Comparison of ENCODE assay signal across 8 cellular contexts in the genomic region with DNA sequence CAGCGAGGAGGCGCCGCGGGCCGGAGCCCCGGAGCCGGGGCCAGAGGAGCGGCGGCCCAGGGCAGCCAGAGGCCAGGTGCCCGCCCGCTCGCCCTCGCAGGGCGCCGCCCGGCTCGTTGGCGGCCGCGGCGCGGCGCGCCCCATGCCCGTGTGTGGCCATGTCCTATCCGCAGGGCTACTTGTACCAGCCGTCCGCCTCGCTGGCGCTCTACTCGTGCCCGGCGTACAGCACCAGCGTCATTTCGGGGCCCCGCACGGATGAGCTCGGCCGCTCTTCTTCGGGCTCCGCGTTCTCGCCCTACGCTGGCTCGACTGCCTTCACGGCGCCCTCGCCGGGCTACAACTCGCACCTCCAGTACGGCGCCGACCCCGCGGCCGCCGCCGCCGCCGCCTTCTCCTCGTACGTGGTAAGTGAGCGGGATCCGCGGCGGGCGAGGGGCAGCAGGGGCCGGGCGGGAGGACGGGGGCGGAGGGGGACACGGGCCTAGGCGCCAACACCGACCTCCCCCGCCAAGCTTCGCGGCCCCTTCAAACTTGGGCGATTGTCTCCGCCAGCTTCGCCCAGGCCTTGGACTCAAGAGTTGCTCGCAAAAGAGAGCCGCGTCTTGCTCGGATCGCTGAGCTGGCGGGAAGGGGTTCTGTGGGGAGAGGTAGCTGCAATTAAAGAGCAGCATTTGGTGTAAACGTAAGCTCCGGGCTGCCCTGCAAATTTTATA. TPM values are rescaled to one million over a fixed set of nuclear protein-coding genes. Genes with fewer than 3 reads are reported as not detected.
A peak's percentile ranks its signal among the peaks of the same experiment; 100 is the strongest.
DNase-seq lines count a peak whose midpoint lies in the region; ATAC-seq, FAIRE-seq and TF ChIP-seq lines count a peak whose summit lies in the region.

No MANE protein-coding gene starts in this region.

- 11% methylated on average over 15 of the region's 88 CpGs for WGBS in A549 (ENCODE audit: missing lambda C conversion rate)

- H3K27me3 Mint-ChIP-seq in naive thymus-derived CD8-positive, alpha-beta T cell, result peaks cover 38 to 87% (median 63%) of the 10 kb centered on the region in 5 donors

- H3K4me2 ChIP-seq in A549, result peak overlapping the region; percentile 88

- H3K4me1 Mint-ChIP-seq in naive thymus-derived CD8-positive, alpha-beta T cell, result peaks cover 12 to 44% (median 38%) of the 10 kb centered on the region in 4 donors

- TF ChIP-seq POLR2A in A549 (IDR thresholded peaks at IDR 0.05; ENCODE audit: low read length), result no peak

- H3K36me3 Mint-ChIP-seq in naive thymus-derived CD8-positive, alpha-beta T cell, result peaks cover 0 to 21% (median 0%) of the 10 kb centered on the region in 3 donors

- no peak overlapping the region for H3K27ac Mint-ChIP-seq in naive thymus-derived CD8-positive, alpha-beta T cell

- H3K9me3 ChIP-seq in A549, result no peaks in the 10 kb centered on the region
- no peaks in the 10 kb centered on the region for H3K9me3 ChIP-seq in effector memory CD4-positive, alpha-beta T cell (ENCODE audit: control insufficient read depth, low read length)

- POLR2A ChIA-PET in A549 (lab: Yijun Ruan, JAX) (interaction anchor here (0.7 to 3.3 kb wide), 7 partner anchors 644 to 1428 kb away, joined by 3 to 14 read pairs (median 5); partner anchors contain the start of genes AKTIP, FTO and IRX3), RWPE1 (lab: Yijun Ruan, JAX; ENCODE audit: low non-redundant PET) (interaction anchor here (0.6 kb wide), 1 partner anchor 22 kb away, joined by 7 read pairs; no protein-coding TSS in a partner anchor)
- POLR2A ChIA-PET in naive thymus-derived CD8-positive, alpha-beta T cell (lab: Charles Lee), result no interaction called here

- peak; percentile 20 to 58 for DNase-seq in A549 (ENCODE audit: low read depth in 1 of 2, low spot score in 1 of 2)
- DNase-seq in RWPE1 (ENCODE audit: low spot score), result no peak
- no peak for DNase-seq in effector memory CD4-positive, alpha-beta T cell
- peak in 1 of 10 donors; percentile 30 for DNase-seq in naive thymus-derived CD8-positive, alpha-beta T cell
- no peak for DNase-seq in D721Med (ENCODE audit: insufficient read length, low spot score)
- DNase-seq in MV-4-11 (lab: John Stamatoyannopoulos, UW), result no peak
- no peak for DNase-seq in NK-92 (lab: John Stamatoyannopoulos, UW; ENCODE audit: unreplicated experiment)

- TF ChIP-seq RAD21 in A549 (conservative IDR thresholded peaks at IDR 0.05 in 1 of 2, IDR thresholded peaks at IDR 0.05 in 1 of 2), result no peak

- H3K4me3 ChIP-seq in A549 (peak overlapping the region; percentile 79), GM08714 (ENCODE audit: low read length) (peak overlapping the region; percentile 56)
- H3K4me3 ChIP-seq in effector memory CD4-positive, alpha-beta T cell (ENCODE audit: insufficient read depth, low read depth, low read length, poor library complexity, severe bottlenecking), result peak overlapping the region; percentile 60

- peaks cover 18% of the 10 kb centered on the region for H3K4me1 ChIP-seq in A549
- H3K4me1 ChIP-seq in effector memory CD4-positive, alpha-beta T cell (ENCODE audit: control insufficient read depth, insufficient read depth, low read length, poor library complexity, severe bottlenecking), result peaks cover 26% of the 10 kb centered on the region

- H3K9me3 Mint-ChIP-seq in naive thymus-derived CD8-positive, alpha-beta T cell, result peaks cover 0 to 15% (median 10%) of the 10 kb centered on the region in 9 donors

- ATAC-seq in A549, result peak; percentile 9 to 27
- peak in 1 of 2 donors; percentile 4 for ATAC-seq in naive thymus-derived CD8-positive, alpha-beta T cell

- H3K27ac ChIP-seq in A549, result peak overlapping the region; percentile 73 to 86
- peak overlapping the region; percentile 62; the same call in 1 of the 2 replicates for H3K27ac ChIP-seq in RWPE1
- H3K27ac ChIP-seq in effector memory CD4-positive, alpha-beta T cell (ENCODE audit: insufficient read depth, low read length, poor library complexity, severe bottlenecking), result no peak overlapping the region

- CTCF ChIA-PET in A549 (lab: Yijun Ruan, JAX), result interaction anchor here (0.6 to 2.4 kb wide), 8 partner anchors 9 to 1199 kb away, joined by 3 to 8 read pairs (median 6); no protein-coding TSS in a partner anchor
- CTCF ChIA-PET in RWPE1 (lab: Yijun Ruan, JAX), result interaction anchor here (0.6 to 1.2 kb wide), 4 partner anchors 292 to 645 kb away, joined by 3 to 4 read pairs (median 4); no protein-coding TSS in a partner anchor

- H3K36me3 ChIP-seq in effector memory CD4-positive, alpha-beta T cell (ENCODE audit: control insufficient read depth, insufficient read depth, low read length), result no peaks in the 10 kb centered on the region

- peak overlapping the region; percentile 33 to 79 (median 64) for H3K4me3 Mint-ChIP-seq in naive thymus-derived CD8-positive, alpha-beta T cell

- TF ChIP-seq CTCF in A549 (IDR thresholded peaks at IDR 0.05), result no peak
- no peak for TF ChIP-seq CTCF in RWPE1 (conservative IDR thresholded peaks at IDR 0.05; ENCODE audit: low read depth)
- no peak for TF ChIP-seq CTCF in D721Med (IDR thresholded peaks at IDR 0.05; ENCODE audit: insufficient read depth, missing control alignments)

- FAIRE-seq in A549 (lab: Jason Lieb, UNC), result no peak
- no peak for FAIRE-seq in D721Med (lab: Jason Lieb, UNC)

- no peak for TF ChIP-seq EP300 in A549 (IDR thresholded peaks at IDR 0.05)

- peaks cover 62% of the 10 kb centered on the region for H3K27me3 ChIP-seq in effector memory CD4-positive, alpha-beta T cell (replicated peaks; ENCODE audit: control insufficient read depth, insufficient read depth, low read length, poor library complexity, severe bottlenecking)

TF ChIP-seq in A549, 52 proteins besides CTCF, POLR2A, EP300 and RAD21:
- TF ChIP-seq NPAS2 (CRISPR knock-in tag; IDR thresholded peaks at IDR 0.05; ENCODE audit: borderline replicate concordance) (no peak), ELK1 (IDR thresholded peaks at IDR 0.05; ENCODE audit: low read depth, low read length) (no peak), ESRRA (IDR thresholded peaks at IDR 0.05; ENCODE audit: borderline replicate concordance, low read length) (no peak), SREBF2 (IDR thresholded peaks at IDR 0.05) (no peak), KDM1A (IDR thresholded peaks at IDR 0.05; ENCODE audit: low read depth) (no peak), TP53 (CRISPR knock-in tag; IDR thresholded peaks at IDR 0.05) (no peak), ZSCAN20 (CRISPR knock-in tag; IDR thresholded peaks at IDR 0.05) (no peak), CHD4 (IDR thresholded peaks at IDR 0.05; ENCODE audit: borderline replicate concordance) (no peak)
- TF ChIP-seq, protein P1, sequence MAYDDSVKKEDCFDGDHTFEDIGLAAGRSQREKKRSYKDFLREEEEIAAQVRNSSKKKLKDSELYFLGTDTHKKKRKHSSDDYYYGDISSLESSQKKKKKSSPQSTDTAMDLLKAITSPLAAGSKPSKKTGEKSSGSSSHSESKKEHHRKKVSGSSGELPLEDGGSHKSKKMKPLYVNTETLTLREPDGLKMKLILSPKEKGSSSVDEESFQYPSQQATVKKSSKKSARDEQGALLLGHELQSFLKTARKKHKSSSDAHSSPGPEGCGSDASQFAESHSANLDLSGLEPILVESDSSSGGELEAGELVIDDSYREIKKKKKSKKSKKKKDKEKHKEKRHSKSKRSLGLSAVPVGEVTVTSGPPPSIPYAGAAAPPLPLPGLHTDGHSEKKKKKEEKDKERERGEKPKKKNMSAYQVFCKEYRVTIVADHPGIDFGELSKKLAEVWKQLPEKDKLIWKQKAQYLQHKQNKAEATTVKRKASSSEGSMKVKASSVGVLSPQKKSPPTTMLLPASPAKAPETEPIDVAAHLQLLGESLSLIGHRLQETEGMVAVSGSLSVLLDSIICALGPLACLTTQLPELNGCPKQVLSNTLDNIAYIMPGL (CRISPR knock-in tag; IDR thresholded peaks at IDR 0.05; ENCODE audit: borderline replicate concordance), result no peak

RNA-seq across cellular contexts. Expression of gene IRX5, which starts 0.5 kb away (rescaled TPM):
- 0.60 and 0.88 TPM in 2 replicates for polyA plus RNA-seq in A549 (2011; rRNA removed)
- polyA plus RNA-seq in A549 (2012; cell fraction: cytosol; rRNA removed), result 1.5 and 2.0 TPM in 2 replicates
- 3.5 and 5.0 TPM in 2 replicates for polyA plus RNA-seq in A549 (2012; cell fraction: nucleus; rRNA removed)
- 0.57 to 0.67 TPM (median 0.67 TPM) in 3 replicates for polyA plus RNA-seq in A549 (2017; fragmentation: RNase III; extraction: RNeasy Plus Mini Kit Qiagen cat#74134 plus additional on column Dnase treatment)
- 0.79 and 0.97 TPM in 2 replicates for polyA minus RNA-seq in A549 (2011; rRNA and poly(A)+ RNA removed)
- not detected for total RNA-seq in naive thymus-derived CD8-positive, alpha-beta T cell
- polyA plus RNA-seq in naive thymus-derived CD8-positive, alpha-beta T cell, result not detected

Comparison
In these comparisons a context has a peak if more than half of its experiments do, and no peak if none do; other contexts are left out.
1. DNase-seq: peak in A549 (2 of 2); none in RWPE1 (single experiment), effector memory CD4-positive, alpha-beta T cell (0 of 3), D721Med (single experiment), MV-4-11 (single experiment) and NK-92 (single experiment).
2. Peak in every context shown above with its lines, with median percentiles within 50 percentile points of each other: H3K4me3 ChIP-seq.